In genomic region chr1:150515328-150516049, GRCh38 we compare ENCODE assay signal across 8 cellular contexts. TPM values are rescaled to one million over a fixed set of nuclear protein-coding genes. Genes with fewer than 3 reads are reported as not detected.
A peak's percentile ranks its signal among the peaks of the same experiment; 100 is the strongest.
DNase-seq lines count a peak whose midpoint lies in the region; ATAC-seq and TF ChIP-seq lines count a peak whose summit lies in the region.

FALEC (plus strand) TSS chr1:150515752.

- peak within 1 kb of the TSS; percentile 99 for H3K4me2 ChIP-seq in osteoblast (ENCODE audit: insufficient read depth, low read length)

- TF ChIP-seq CTCF in GM06990 (IDR thresholded peaks at IDR 0.05; ENCODE audit: insufficient read depth, low read length, poor library complexity, severe bottlenecking) (no peak), osteoblast (IDR thresholded peaks at IDR 0.05; ENCODE audit: extremely low read depth, low read depth, low read length) (no peak), thoracic aorta (IDR thresholded peaks at IDR 0.05) (no peak)

- ATAC-seq in HG02571 (IDR thresholded peaks at IDR 0.05; ENCODE audit: unreplicated experiment) (peak; percentile 96), thoracic aorta (ENCODE audit: insufficient number of reproducible peaks, low FRiP score, low read depth) (peak; percentile 92)

- no peaks in the 10 kb centered on the region for H3K27me3 ChIP-seq in GM06990 (replicated peaks; ENCODE audit: control insufficient read depth, insufficient read depth, low read length)
- no peaks in the 10 kb centered on the region for H3K27me3 ChIP-seq in osteoblast (ENCODE audit: insufficient read depth, low read length)
- no peaks in the 10 kb centered on the region for H3K27me3 ChIP-seq in thoracic aorta (replicated peaks; ENCODE audit: insufficient read depth)

- H2AFZ ChIP-seq in osteoblast (ENCODE audit: low read length), result peak within 1 kb of the TSS; percentile 99

- H3K27me3 Mint-ChIP-seq in activated naive CD4-positive, alpha-beta T cell treated with anti-CD3 and anti-CD28 coated beads, Interleukin-2, amount 50 U/mL, for 24 hours, result no peaks in the 10 kb centered on the region

- peak within 1 kb of the TSS; percentile 55 for H3K9ac ChIP-seq in SK-N-MC (ENCODE audit: insufficient read length)

- H3K27ac ChIP-seq in SK-N-MC (no peak within 1 kb of the TSS), osteoblast (ENCODE audit: low read depth, low read length) (peak within 1 kb of the TSS; percentile 79), thoracic aorta (peak within 1 kb of the TSS; percentile 51 to 64)

- H3K9me3 Mint-ChIP-seq in activated naive CD4-positive, alpha-beta T cell treated with anti-CD3 and anti-CD28 coated beads, Interleukin-2, amount 50 U/mL, for 24 hours, result no peaks in the 10 kb centered on the region

- peak within 1 kb of the TSS; percentile 59 for H3K27ac Mint-ChIP-seq in activated naive CD4-positive, alpha-beta T cell treated with anti-CD3 and anti-CD28 coated beads, Interleukin-2, amount 50 U/mL, for 24 hours

- H3K36me3 ChIP-seq in GM06990 (ENCODE audit: control insufficient read depth, insufficient read depth, low read length), result no peaks in the 10 kb centered on the region; the same call in none of the 2 replicates
- no peaks in the 10 kb centered on the region for H3K36me3 ChIP-seq in SK-N-MC (ENCODE audit: insufficient read depth, low read length)
- H3K36me3 ChIP-seq in osteoblast (ENCODE audit: insufficient read depth, low read length), result peaks cover 26% of the 10 kb centered on the region
- no peaks in the 10 kb centered on the region for H3K36me3 ChIP-seq in thoracic aorta

- peak; percentile 95 for DNase-seq in GM06990 (ENCODE audit: extremely low read depth, insufficient read length)
- DNase-seq in NCI-H1048 (lab: John Stamatoyannopoulos, UW), result peak; percentile 94
- DNase-seq in SK-N-MC (ENCODE audit: low read depth, low spot score), result no peak
- DNase-seq in glomerular visceral epithelial cell (ENCODE audit: extremely low spot score), result peak; percentile 98
- DNase-seq in osteoblast (ENCODE audit: insufficient read length, low spot score, missing footprints), result peak; percentile 99
- DNase-seq in thoracic aorta (ENCODE audit: low spot score), result peak; percentile 74

- H3K4me1 Mint-ChIP-seq in activated naive CD4-positive, alpha-beta T cell treated with anti-CD3 and anti-CD28 coated beads, Interleukin-2, amount 50 U/mL, for 24 hours, result peaks cover 12% of the 10 kb centered on the region

- no peaks in the 10 kb centered on the region for H3K9me3 ChIP-seq in SK-N-MC (ENCODE audit: low read depth, low read length)
- H3K9me3 ChIP-seq in osteoblast (ENCODE audit: low read depth, low read length), result no peaks in the 10 kb centered on the region
- H3K9me3 ChIP-seq in thoracic aorta, result no peaks in the 10 kb centered on the region

- no peaks in the 10 kb centered on the region for H3K36me3 Mint-ChIP-seq in activated naive CD4-positive, alpha-beta T cell treated with anti-CD3 and anti-CD28 coated beads, Interleukin-2, amount 50 U/mL, for 24 hours

- no peaks in the 10 kb centered on the region for H3K79me2 ChIP-seq in osteoblast (ENCODE audit: insufficient read depth, low read length)

- H3K4me3 Mint-ChIP-seq in activated naive CD4-positive, alpha-beta T cell treated with anti-CD3 and anti-CD28 coated beads, Interleukin-2, amount 50 U/mL, for 24 hours, result peak within 1 kb of the TSS; percentile 93

- H3K4me3 ChIP-seq in GM06990 (replicated peaks; ENCODE audit: low read depth, low read length) (peak within 1 kb of the TSS; percentile 68), SK-N-MC (peak within 1 kb of the TSS; percentile 79), osteoblast (ENCODE audit: insufficient read depth, low read length) (peak within 1 kb of the TSS; percentile 86), thoracic aorta (peak within 1 kb of the TSS; percentile 94)

- H4K20me1 ChIP-seq in osteoblast (ENCODE audit: insufficient read depth, low read length), result no peaks in the 10 kb centered on the region

- H3K4me1 ChIP-seq in osteoblast (ENCODE audit: insufficient read depth, low read length), result peaks cover 10% of the 10 kb centered on the region
- peaks cover 4 to 15% of the 10 kb centered on the region in 2 donors for H3K4me1 ChIP-seq in thoracic aorta (ENCODE audit: control insufficient read depth in 1 of 2, low read depth in 2 of 2)

RNA-seq across cellular contexts. Expression of gene FALEC, which starts in this region (rescaled TPM):
- total RNA-seq in osteoblast (0.36 TPM in 1 of 2 replicates, not detected in the other), thoracic aorta (not detected)

Comparison
In these comparisons a context has a peak if more than half of its experiments do, and no peak if none do; other contexts are left out.
1. Peak in DNase-seq, H3K4me3 ChIP-seq, H3K27ac ChIP-seq and H3K4me2 ChIP-seq in osteoblast; RNA of the gene not detected or under 1 TPM.
2. Peak in DNase-seq, ATAC-seq, H3K4me3 ChIP-seq and H3K27ac ChIP-seq in thoracic aorta; RNA of the gene not detected or under 1 TPM.